8 cellular contexts compared by ENCODE assay signal in genomic region chr5:134226441-134227192, GRCh38. TPM values are rescaled to one million over a fixed set of nuclear protein-coding genes. Genes with fewer than 3 reads are reported as not detected.
A peak's percentile ranks its signal among the peaks of the same experiment; 100 is the strongest.
DNase-seq lines count a peak whose midpoint lies in the region; ATAC-seq and TF ChIP-seq lines count a peak whose summit lies in the region.

No MANE protein-coding gene starts in this region.

- peak; percentile 21 for ATAC-seq in GM21447 (IDR thresholded peaks at IDR 0.05; ENCODE audit: unreplicated experiment)
- ATAC-seq in left ventricle myocardium superior: peak; percentile 41

- DNase-seq in COR-L47 (lab: John Stamatoyannopoulos, UW): peak; percentile 90
- DNase-seq in MM.1S: peak; percentile 90
- peak; percentile 71 for DNase-seq in activated naive CD4-positive, alpha-beta T cell treated with anti-CD3 and anti-CD28 coated beads, Interleukin-2, amount 50 U/mL, for 16 hours
- DNase-seq in left ventricle myocardium superior: no peak
- no peak for DNase-seq in skeletal muscle cell (ENCODE audit: low read depth)
- DNase-seq in A172 (ENCODE audit: low spot score): no peak
- no peak for DNase-seq in middle frontal gyrus (ENCODE audit: extremely low spot score, low spot score)

- H3K79me2 ChIP-seq in MM.1S (ENCODE audit: low read length): peaks cover 47% of the 10 kb centered on the region

- peak overlapping the region; percentile 98 for H3K27ac ChIP-seq in MM.1S (ENCODE audit: low read length)

- peak overlapping the region; percentile 86 for H2AFZ ChIP-seq in MM.1S (ENCODE audit: low read length)

- no peaks in the 10 kb centered on the region for H3K9me2 ChIP-seq in MM.1S (replicated peaks; ENCODE audit: insufficient read depth, low read length)

- no peaks in the 10 kb centered on the region for H3K36me3 ChIP-seq in MM.1S (replicated peaks; ENCODE audit: insufficient read depth, low read length)

- peaks cover 20% of the 10 kb centered on the region for H4K20me1 ChIP-seq in MM.1S (ENCODE audit: insufficient read depth, low read length)

- H3K4me3 ChIP-seq in MM.1S (ENCODE audit: low read length): peak overlapping the region; percentile 98
- H3K4me3 ChIP-seq in skeletal muscle cell (ENCODE audit: low read depth, low read length): peak overlapping the region; percentile 98

- intact Hi-C loops in left ventricle myocardium superior (cut with micrococcal nuclease): no loop called here

- TF ChIP-seq CTCF in MM.1S (IDR thresholded peaks at IDR 0.05; ENCODE audit: low read length): no peak

- H3F3A ChIP-seq in MM.1S (ENCODE audit: insufficient read depth, low read length): peaks cover 9% of the 10 kb centered on the region; the same call in 1 of the 2 replicates

- peak overlapping the region; percentile 99 for H3K9ac ChIP-seq in MM.1S (ENCODE audit: low read length)

- no peaks in the 10 kb centered on the region for H3K9me3 ChIP-seq in MM.1S (replicated peaks; ENCODE audit: insufficient read depth, low read length)

- peaks cover 25% of the 10 kb centered on the region for H3K4me1 ChIP-seq in MM.1S (ENCODE audit: low read length)

- peak overlapping the region; percentile 75 for H3K4me2 ChIP-seq in MM.1S (ENCODE audit: low read depth, low read length)

- no peaks in the 10 kb centered on the region for H3K27me3 ChIP-seq in MM.1S (replicated peaks; ENCODE audit: insufficient read depth, low read length)

RNA-seq across cellular contexts. Expression of gene PPP2CA, which starts 0.7 kb away (rescaled TPM):
- total RNA-seq in left ventricle myocardium superior: 143 TPM
- total RNA-seq in A172 (2014; rRNA removed; shearing (Covaris generic)): 306 and 365 TPM in 2 replicates

RNA-seq across cellular contexts. Expression of gene SKP1, which starts 49.9 kb away (rescaled TPM):
- total RNA-seq in left ventricle myocardium superior: 478 TPM
- 590 and 596 TPM in 2 replicates for total RNA-seq in A172 (2014; rRNA removed; shearing (Covaris generic))

Comparison
In these comparisons a context has a peak if more than half of its experiments do, and no peak if none do; other contexts are left out.
1. DNase-seq: peak in COR-L47 (single experiment), MM.1S (single experiment) and activated naive CD4-positive, alpha-beta T cell treated with anti-CD3 and anti-CD28 coated beads, Interleukin-2, amount 50 U/mL, for 16 hours (single experiment); none in left ventricle myocardium superior (single experiment), skeletal muscle cell (single experiment), A172 (single experiment) and middle frontal gyrus (single experiment).